14 cellular contexts compared by ENCODE assay signal in the genomic region with DNA sequence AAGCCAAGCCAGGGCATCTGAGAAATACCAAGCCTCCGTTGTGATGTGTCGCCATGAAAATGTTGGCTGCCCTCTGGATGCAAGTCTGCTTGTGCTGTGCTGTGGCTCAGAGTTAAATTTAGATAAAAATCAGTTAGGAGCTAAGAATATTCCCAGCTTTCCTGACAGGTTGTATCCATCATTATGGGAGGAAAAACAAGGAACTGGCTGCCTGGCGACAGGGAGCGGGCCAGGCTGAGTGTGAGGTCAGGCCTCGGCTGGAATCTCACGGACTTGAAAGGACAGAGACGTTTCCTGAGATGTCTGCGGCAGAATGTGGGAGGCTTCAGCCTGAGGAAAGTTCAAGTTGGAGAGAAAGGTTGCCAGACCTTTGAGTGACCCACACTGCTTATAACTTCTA.
A peak's percentile ranks its signal among the peaks of the same experiment; 100 is the strongest.
DNase-seq lines count a peak whose midpoint lies in the region; ATAC-seq and TF ChIP-seq lines count a peak whose summit lies in the region.
"Had no signal": no experiment of that assay in that cellular context is flagged by ENCODE, and none has a peak within 500 bp of the region (broad histone marks: within the 10 kb centered on the region; RNA-seq: fewer than 3 reads in every experiment).

No MANE protein-coding gene starts in this region.

- no peaks in the 10 kb centered on the region for H3K9me3 ChIP-seq in osteoblast (ENCODE audit: low read depth, low read length)

- ATAC-seq in left cardiac atrium (peak; percentile 38 to 73), HG03520 (IDR thresholded peaks at IDR 0.05; ENCODE audit: unreplicated experiment) (no peak), GM19035 (IDR thresholded peaks at IDR 0.05; ENCODE audit: unreplicated experiment) (no peak), GM19023 (IDR thresholded peaks at IDR 0.05; ENCODE audit: unreplicated experiment) (no peak)
- ATAC-seq: activated T-cell treated with anti-CD3 and anti-CD28 coated beads, Interleukin-2, amount 50 U/mL, for 4 hours; GM12878; WTC11 had no signal

- H3K36me3 ChIP-seq in brain microvascular endothelial cell (replicated peaks) (no peaks in the 10 kb centered on the region), osteoblast (ENCODE audit: insufficient read depth, low read length) (no peaks in the 10 kb centered on the region)
- H3K36me3 ChIP-seq: cardiac muscle cell had no signal

- no peak overlapping the region for H2AFZ ChIP-seq in osteoblast (ENCODE audit: low read length)

- TF ChIP-seq CTCF in brain microvascular endothelial cell (IDR thresholded peaks at IDR 0.05; ENCODE audit: low read depth, low read length, missing control alignments): no peak
- TF ChIP-seq CTCF in osteoblast (IDR thresholded peaks at IDR 0.05; ENCODE audit: extremely low read depth, low read depth, low read length): no peak

- H3K4me3 ChIP-seq in brain microvascular endothelial cell (ENCODE audit: low read depth, low read length) (no peak overlapping the region), osteoblast (ENCODE audit: insufficient read depth, low read length) (no peak overlapping the region)
- H3K4me3 ChIP-seq: cardiac muscle cell, GM12878 had no signal

- H3K4me2 ChIP-seq in osteoblast (ENCODE audit: insufficient read depth, low read length): no peak overlapping the region

- H3K27me3 ChIP-seq in brain microvascular endothelial cell (replicated peaks) (no peaks in the 10 kb centered on the region), osteoblast (ENCODE audit: insufficient read depth, low read length) (no peaks in the 10 kb centered on the region)
- H3K27me3 ChIP-seq: cardiac muscle cell had no signal

- DNase-seq in brain microvascular endothelial cell: peak; percentile 35
- peak; percentile 51 for DNase-seq in left cardiac atrium
- DNase-seq in osteoblast (ENCODE audit: insufficient read length, low spot score, missing footprints): no peak
- no peak for DNase-seq in NCI-H1048 (lab: John Stamatoyannopoulos, UW)
- DNase-seq: activated T-cell treated with anti-CD3 and anti-CD28 coated beads, Interleukin-2, amount 50 U/mL, for 4 hours; foreskin melanocyte; MM.1S; NCI-H524 treated with DMSO at 0.1 percent for 48 hours had no signal

- H3K27ac ChIP-seq in brain microvascular endothelial cell (peak overlapping the region; percentile 54), osteoblast (ENCODE audit: low read depth, low read length) (peak overlapping the region; percentile 56)
- H3K27ac ChIP-seq: cardiac muscle cell had no signal

- no peaks in the 10 kb centered on the region for H4K20me1 ChIP-seq in osteoblast (ENCODE audit: insufficient read depth, low read length)

- intact Hi-C loops in left cardiac atrium (cut with DNase I): no loop called here

- no peaks in the 10 kb centered on the region for H3K79me2 ChIP-seq in osteoblast (ENCODE audit: insufficient read depth, low read length)

- H3K4me1 ChIP-seq in osteoblast (ENCODE audit: insufficient read depth, low read length): peaks cover 34% of the 10 kb centered on the region

- in situ Hi-C loops in brain microvascular endothelial cell (cut with HindIII; ENCODE audit: low pct_ligation_motif_present, low sequenced_read_pairs): no loop called here

Comparison
In these comparisons a context has a peak if more than half of its experiments do, and no peak if none do; other contexts are left out.
1. DNase-seq: peak in brain microvascular endothelial cell (single experiment) and left cardiac atrium (single experiment); none in osteoblast (single experiment) and NCI-H1048 (single experiment).
2. ATAC-seq: peak in left cardiac atrium (2 of 2); none in HG03520 (single experiment), GM19035 (single experiment) and GM19023 (single experiment).